In the genomic region with DNA sequence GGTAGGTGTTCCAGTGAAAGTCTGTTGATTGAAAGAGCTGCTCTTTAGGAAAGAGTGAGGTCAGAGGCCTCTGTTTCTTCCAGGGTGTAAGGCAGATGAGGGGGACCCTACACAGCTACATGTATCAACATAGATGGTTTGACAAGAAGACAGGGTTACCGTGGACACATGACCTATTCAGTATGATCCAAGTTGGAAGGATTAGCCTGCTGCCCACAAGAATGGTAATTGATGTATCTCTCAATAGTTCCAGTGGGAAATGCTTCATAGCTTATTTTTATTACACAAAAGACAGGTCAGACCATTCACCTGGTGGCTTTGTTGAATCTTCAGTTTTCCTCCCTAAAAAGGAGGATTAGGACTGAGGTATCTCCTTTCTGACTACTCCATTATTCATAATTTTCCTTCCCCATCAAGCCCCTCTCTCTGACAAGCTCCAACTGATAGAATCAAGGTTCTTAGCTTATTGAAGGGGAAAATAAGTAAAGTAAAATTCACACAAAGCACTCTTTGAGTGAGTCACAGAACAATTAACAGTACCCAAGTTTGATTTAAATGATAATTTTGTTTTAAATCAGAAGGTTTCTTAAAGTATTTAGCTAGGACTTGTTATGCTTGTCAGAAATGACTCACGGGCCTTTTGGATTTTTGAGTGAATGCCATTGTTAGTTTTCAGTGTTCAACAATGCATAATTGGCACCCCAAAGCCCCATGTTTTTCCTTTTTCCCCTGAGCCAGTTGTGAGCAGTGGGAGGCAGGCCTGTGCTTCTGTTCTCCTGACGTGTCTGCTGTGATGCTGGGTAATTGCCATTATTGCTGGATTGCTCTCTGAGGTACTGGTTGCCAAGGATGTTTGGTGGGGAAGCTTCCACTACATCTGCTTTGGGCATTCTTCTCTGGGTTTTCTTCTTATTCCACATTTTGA, we compare ENCODE assay signal across 13 cellular contexts.
DNase-seq lines count a peak whose midpoint lies in the region; ATAC-seq, FAIRE-seq and TF ChIP-seq lines count a peak whose summit lies in the region.
"Had no signal": no experiment of that assay in that cellular context is flagged by ENCODE, and none has a peak within 500 bp of the region (broad histone marks: within the 10 kb centered on the region; RNA-seq: fewer than 3 reads in every experiment).

No MANE protein-coding gene starts in this region.

- 13 to 21% methylated on average over 3 of the region's 3 CpGs for WGBS in GM23248 (ENCODE audit: low coverage in 1 of 2, low lambda C conversion rate in 2 of 2, missing lambda C conversion rate in 2 of 2), 2 experiments

- no peak overlapping the region for H3K4me3 Mint-ChIP-seq in astrocyte (ENCODE audit: unreplicated experiment)

- H3K27me3 ChIP-seq in GM23248 (replicated peaks; ENCODE audit: insufficient read depth) (no peaks in the 10 kb centered on the region), astrocyte (ENCODE audit: insufficient read depth, low read length) (no peaks in the 10 kb centered on the region)
- H3K27me3 ChIP-seq: ovary, testis had no signal

- H3K27ac Mint-ChIP-seq in astrocyte (ENCODE audit: unreplicated experiment), result no peak overlapping the region

- H3K4me1 Mint-ChIP-seq in astrocyte (ENCODE audit: low read depth, unreplicated experiment), result peaks cover 16% of the 10 kb centered on the region

- H4K20me1 ChIP-seq in GM23248 (ENCODE audit: insufficient read depth), result no peaks in the 10 kb centered on the region
- H4K20me1 ChIP-seq in astrocyte (ENCODE audit: insufficient read depth, low read length), result no peaks in the 10 kb centered on the region

- H3K9me3 Mint-ChIP-seq in astrocyte (ENCODE audit: unreplicated experiment), result peaks cover 2% of the 10 kb centered on the region

- H3K36me3 Mint-ChIP-seq in astrocyte (ENCODE audit: low read depth, unreplicated experiment), result no peaks in the 10 kb centered on the region

- H3K9me2 ChIP-seq in GM23248 (ENCODE audit: insufficient read depth), result no peaks in the 10 kb centered on the region

- FAIRE-seq in astrocyte (lab: Jason Lieb, UNC), result peak; percentile 95
- FAIRE-seq: colon had no signal

- no peak overlapping the region for H3K4me3 ChIP-seq in GM23248
- no peak overlapping the region for H3K4me3 ChIP-seq in astrocyte (ENCODE audit: insufficient read depth, low read depth, low read length)
- no peak overlapping the region for H3K4me3 ChIP-seq in foreskin fibroblast (ENCODE audit: low read depth in 1 of 2, low read length in 2 of 2)
- H3K4me3 ChIP-seq: ovary, testis had no signal

- H3K9me3 ChIP-seq in GM23248 (ENCODE audit: low read depth) (no peaks in the 10 kb centered on the region), astrocyte (ENCODE audit: insufficient read depth, low read depth, low read length) (no peaks in the 10 kb centered on the region)
- H3K9me3 ChIP-seq: ovary, testis had no signal

- H3K27ac ChIP-seq in GM23248, result peak overlapping the region; percentile 64
- peak overlapping the region; percentile 70 for H3K27ac ChIP-seq in astrocyte (ENCODE audit: low read depth, low read length)
- H3K27ac ChIP-seq: ovary, testis had no signal

- no peaks in the 10 kb centered on the region for H3K36me3 ChIP-seq in GM23248 (ENCODE audit: low read depth)
- H3K36me3 ChIP-seq in astrocyte (ENCODE audit: insufficient read depth, low read length), result no peaks in the 10 kb centered on the region
- H3K36me3 ChIP-seq: ovary had no signal

- peaks cover 51% of the 10 kb centered on the region for H3F3A ChIP-seq in GM23248 (ENCODE audit: insufficient read depth)

- no peaks in the 10 kb centered on the region for H3K79me2 ChIP-seq in GM23248 (ENCODE audit: insufficient read depth)
- no peaks in the 10 kb centered on the region for H3K79me2 ChIP-seq in astrocyte (ENCODE audit: insufficient read depth, low read length)

- H3K9ac ChIP-seq in GM23248 (no peak overlapping the region), astrocyte (ENCODE audit: low read length) (peak overlapping the region; percentile 33)

- H3K4me1 ChIP-seq in GM23248 (ENCODE audit: insufficient read depth) (peaks cover 42% of the 10 kb centered on the region), astrocyte (ENCODE audit: insufficient read depth, low read length) (peaks cover 44% of the 10 kb centered on the region)
- H3K4me1 ChIP-seq: testis had no signal

- H3K27me3 Mint-ChIP-seq in astrocyte (ENCODE audit: low read depth, unreplicated experiment), result no peaks in the 10 kb centered on the region

- peak; percentile 91 for DNase-seq in GM23248
- peak; percentile 91 for DNase-seq in astrocyte (ENCODE audit: low read depth)
- peak; percentile 74 to 76 for DNase-seq in foreskin fibroblast
- DNase-seq in renal cortical epithelial cell (ENCODE audit: low read depth), result peak; percentile 69
- no peak for DNase-seq in effector CD4-positive, alpha-beta T cell
- no peak for DNase-seq in NCI-H2196 (lab: John Stamatoyannopoulos, UW; ENCODE audit: unreplicated experiment)
- no peak for DNase-seq in activated CD4-positive, alpha-beta T cell treated with anti-CD3 and anti-CD28 coated beads, Interleukin-2, amount 50 U/mL, for 48 hours
- DNase-seq: activated T-cell treated with anti-CD3 and anti-CD28 coated beads, Interleukin-2, amount 50 U/mL, for 48 hours; DMS153; testis had no signal

- H3K4me2 ChIP-seq in GM23248 (ENCODE audit: unreplicated experiment), result peak overlapping the region; percentile 21
- peak overlapping the region; percentile 43 for H3K4me2 ChIP-seq in astrocyte (ENCODE audit: low read length)

- no peak for ATAC-seq in HG02973 (IDR thresholded peaks at IDR 0.05; ENCODE audit: unreplicated experiment)

- H2AFZ ChIP-seq in GM23248 (peak overlapping the region; percentile 2; the same call in 1 of the 2 replicates), astrocyte (ENCODE audit: low read depth, low read length) (peak overlapping the region; percentile 28)

- in situ Hi-C loops in GM23248 (cut with MboI), result no loop called here

- TF ChIP-seq CTCF in astrocyte (IDR thresholded peaks at IDR 0.05; ENCODE audit: insufficient read depth, low read depth, low read length) (no peak), foreskin fibroblast (IDR thresholded peaks at IDR 0.05; ENCODE audit: low read depth, low read length) (no peak)

Comparison
In these comparisons a context has a peak if more than half of its experiments do, and no peak if none do; other contexts are left out.
1. DNase-seq: peak in GM23248 (single experiment), astrocyte (single experiment), foreskin fibroblast (2 of 2) and renal cortical epithelial cell (single experiment); none in effector CD4-positive, alpha-beta T cell (single experiment), NCI-H2196 (single experiment) and activated CD4-positive, alpha-beta T cell treated with anti-CD3 and anti-CD28 coated beads, Interleukin-2, amount 50 U/mL, for 48 hours (0 of 2).